20 cellular contexts compared by ENCODE assay signal in genomic region chr15:37872661-37873060, GRCh38.
DNase-seq lines count a peak whose midpoint lies in the region; ATAC-seq, FAIRE-seq and TF ChIP-seq lines count a peak whose summit lies in the region.
"Had no signal": no experiment of that assay in that cellular context is flagged by ENCODE, and none has a peak within 500 bp of the region (broad histone marks: within the 10 kb centered on the region; RNA-seq: fewer than 3 reads in every experiment).

No MANE protein-coding gene starts in this region.

- H3K9me3 ChIP-seq in A673 (ENCODE audit: low read depth, low read length, poor library complexity, severe bottlenecking), result no peaks in the 10 kb centered on the region
- H3K9me3 ChIP-seq in adipocyte (ENCODE audit: control insufficient read depth, low read length), result no peaks in the 10 kb centered on the region
- H3K9me3 ChIP-seq in right lobe of liver, result no peaks in the 10 kb centered on the region
- H3K9me3 ChIP-seq: psoas muscle, suprapubic skin had no signal

- H3K4me3 ChIP-seq in A673 (ENCODE audit: low read depth, low read length, poor library complexity, severe bottlenecking) (no peak overlapping the region), adipocyte (ENCODE audit: low read length) (peak overlapping the region; percentile 72), right lobe of liver (peak overlapping the region in 2 of 3 donors; percentile 30 to 41)
- H3K4me3 ChIP-seq: psoas muscle, suprapubic skin had no signal

- 17% methylated on average over 9 of the region's 9 CpGs for WGBS in right lobe of liver (ENCODE audit: insufficient coverage, low coverage, low lambda C conversion rate, missing lambda C conversion rate)

- no peaks in the 10 kb centered on the region for H3K27me3 Mint-ChIP-seq in HFFc6 (ENCODE audit: insufficient read depth)
- peaks cover 94% of the 10 kb centered on the region for H3K27me3 Mint-ChIP-seq in MCF 10A (ENCODE audit: insufficient read depth, unreplicated experiment)

- H3K4me1 Mint-ChIP-seq in HFFc6 (ENCODE audit: low read depth), result peaks cover 42% of the 10 kb centered on the region
- H3K4me1 Mint-ChIP-seq in MCF 10A (ENCODE audit: insufficient read depth, unreplicated experiment), result peaks cover 7% of the 10 kb centered on the region
- H3K4me1 Mint-ChIP-seq: CD4-positive, alpha-beta memory T cell; memory B cell had no signal

- no peak overlapping the region for H3K27ac ChIP-seq in A673 (ENCODE audit: low read depth, low read length, poor library complexity, severe bottlenecking)
- peak overlapping the region; percentile 3 to 87 (median 74) for H3K27ac ChIP-seq in right lobe of liver
- H3K27ac ChIP-seq: psoas muscle, suprapubic skin had no signal

- POLR2A ChIA-PET in A673 (lab: Charles Lee; ENCODE audit: low non-redundant PET), result no interaction called here
- POLR2A ChIA-PET in MCF 10A (lab: Yijun Ruan, JAX), result interaction anchor here (0.7 kb wide), 1 partner anchor 921 kb away, joined by 4 read pairs; no protein-coding TSS in a partner anchor

- no peak for FAIRE-seq in urothelium cell line (lab: Jason Lieb, UNC)
- FAIRE-seq: keratinocyte had no signal

- H3K9me3 Mint-ChIP-seq in HFFc6, result no peaks in the 10 kb centered on the region
- H3K9me3 Mint-ChIP-seq in MCF 10A (ENCODE audit: unreplicated experiment), result no peaks in the 10 kb centered on the region
- H3K9me3 Mint-ChIP-seq: activated naive CD4-positive, alpha-beta T cell treated with anti-CD3 and anti-CD28 coated beads, Interleukin-2, amount 50 U/mL, for 72 hours; CD4-positive, alpha-beta memory T cell; effector memory CD8-positive, alpha-beta T cell; memory B cell had no signal

- intact Hi-C loops in A673 (cut with micrococcal nuclease; ENCODE audit: unreplicated experiment), result loop anchor here (5.0 kb wide), 1 partner anchor 105 kb away; no protein-coding TSS in a partner anchor
- intact Hi-C loops in right lobe of liver (cut with DNase I), result no loop called here
- intact Hi-C loops in MCF 10A (cut with micrococcal nuclease), result no loop called here

- peak overlapping the region; percentile 47 for H3K4me3 Mint-ChIP-seq in HFFc6
- H3K4me3 Mint-ChIP-seq in MCF 10A (ENCODE audit: unreplicated experiment), result no peak overlapping the region
- H3K4me3 Mint-ChIP-seq: CD4-positive, alpha-beta memory T cell; effector memory CD8-positive, alpha-beta T cell; memory B cell had no signal

- H3K27ac Mint-ChIP-seq in HFFc6 (peak overlapping the region; percentile 27), MCF 10A (ENCODE audit: low read depth, unreplicated experiment) (no peak overlapping the region)
- H3K27ac Mint-ChIP-seq: activated naive CD4-positive, alpha-beta T cell treated with anti-CD3 and anti-CD28 coated beads, Interleukin-2, amount 50 U/mL, for 72 hours; CD4-positive, alpha-beta memory T cell; effector memory CD8-positive, alpha-beta T cell; memory B cell had no signal

- TF ChIP-seq CTCF in A673 (conservative IDR thresholded peaks at IDR 0.05; ENCODE audit: low read depth, low read length) (no peak), HFFc6 (IDR thresholded peaks at IDR 0.05) (no peak), right lobe of liver (IDR thresholded peaks at IDR 0.05) (no peak), MCF 10A (IDR thresholded peaks at IDR 0.05; ENCODE audit: unreplicated experiment) (no peak)

- H3K27me3 ChIP-seq in A673 (replicated peaks; ENCODE audit: insufficient read depth, low read depth, low read length, poor library complexity), result no peaks in the 10 kb centered on the region
- H3K27me3 ChIP-seq in adipocyte (replicated peaks; ENCODE audit: control insufficient read depth, insufficient read depth, low read length), result no peaks in the 10 kb centered on the region
- no peaks in the 10 kb centered on the region for H3K27me3 ChIP-seq in right lobe of liver
- H3K27me3 ChIP-seq: suprapubic skin had no signal

- H3K36me3 ChIP-seq in A673 (ENCODE audit: insufficient read depth, low read length, poor library complexity, severe bottlenecking), result no peaks in the 10 kb centered on the region
- no peaks in the 10 kb centered on the region for H3K36me3 ChIP-seq in adipocyte (ENCODE audit: control insufficient read depth, insufficient read depth, low read length, severe bottlenecking)
- H3K36me3 ChIP-seq in right lobe of liver, result no peaks in the 10 kb centered on the region
- H3K36me3 ChIP-seq: suprapubic skin had no signal

- ATAC-seq in right lobe of liver, result peak; percentile 94 to 99 (median 96)
- no peak for ATAC-seq in HG03159 (IDR thresholded peaks at IDR 0.05; ENCODE audit: unreplicated experiment)
- ATAC-seq: activated CD4-positive, CD25-positive, alpha-beta regulatory T cell treated with anti-CD3 and anti-CD28 coated beads, Interleukin-2, amount 50 U/mL, for 24 hours; activated naive CD4-positive, alpha-beta T cell treated with anti-CD3 and anti-CD28 coated beads, Interleukin-2, amount 50 U/mL, for 72 hours; effector memory CD8-positive, alpha-beta T cell; psoas muscle had no signal

- no TSS peak for BruUV-seq in A673 (replicated peaks; lab: Mats Ljungman, UMichigan)
- BruUV-seq in MCF 10A (replicated peaks; lab: Mats Ljungman, UMichigan), result no TSS peak

- peak overlapping the region; percentile 58 for H3K9ac ChIP-seq in adipocyte (ENCODE audit: low read length)

- H3K36me3 Mint-ChIP-seq in HFFc6 (ENCODE audit: low read depth) (no peaks in the 10 kb centered on the region), MCF 10A (ENCODE audit: insufficient read depth, unreplicated experiment) (no peaks in the 10 kb centered on the region)
- H3K36me3 Mint-ChIP-seq: activated naive CD4-positive, alpha-beta T cell treated with anti-CD3 and anti-CD28 coated beads, Interleukin-2, amount 50 U/mL, for 72 hours; CD4-positive, alpha-beta memory T cell; memory B cell had no signal

- no peak for TF ChIP-seq POLR2A in right lobe of liver (IDR thresholded peaks at IDR 0.05)

- DNase-seq in A673 (ENCODE audit: low spot score) (peak; percentile 23), HFFc6 (no peak), adipocyte (ENCODE audit: low read depth) (peak; percentile 10), right lobe of liver (peak; percentile 55 to 85 (median 83)), MCF 10A (ENCODE audit: unreplicated experiment) (no peak), urothelium cell line (ENCODE audit: low spot score) (no peak), ureter (ENCODE audit: low spot score) (no peak)
- DNase-seq: CD4-positive, alpha-beta memory T cell; DMS79 treated with DMSO at 0.1 percent for 48 hours; effector memory CD8-positive, alpha-beta T cell; NCI-H1436 treated with DMSO at 0.1 percent for 48 hours; NK-92 treated with Interleukin-12 subunit alpha and Interleukin-12 subunit beta, amount 100 ng/mL, for 24 hours; psoas muscle; T-helper 9 cell had no signal

- H3K4me1 ChIP-seq in A673 (ENCODE audit: insufficient read depth, low read length, poor library complexity, severe bottlenecking) (peaks cover 14% of the 10 kb centered on the region), adipocyte (ENCODE audit: control insufficient read depth, insufficient read depth, low read length) (peaks cover 22% of the 10 kb centered on the region), right lobe of liver (peaks cover 0 to 13% (median 0%) of the 10 kb centered on the region in 4 donors)
- H3K4me1 ChIP-seq: psoas muscle had no signal

- CTCF ChIA-PET in A673 (lab: Charles Lee), result no interaction called here
- CTCF ChIA-PET in MCF 10A (lab: Yijun Ruan, JAX), result interaction anchor here (0.8 to 3.9 kb wide), 3 partner anchors 8 to 19 kb away, joined by 3 to 20 read pairs (median 3); no protein-coding TSS in a partner anchor

Comparison
In these comparisons a context has a peak if more than half of its experiments do, and no peak if none do; other contexts are left out.
1. DNase-seq: peak in A673 (single experiment), adipocyte (single experiment) and right lobe of liver (3 of 3); none in HFFc6 (single experiment), MCF 10A (single experiment), urothelium cell line (single experiment) and ureter (single experiment).